In genomic region chr11:72244317-72245231, GRCh38 we compare ENCODE assay signal across 12 cellular contexts. TPM values are rescaled to one million over a fixed set of nuclear protein-coding genes. Genes with fewer than 3 reads are reported as not detected.
DNase-seq lines count a peak whose midpoint lies in the region; ATAC-seq, FAIRE-seq and TF ChIP-seq lines count a peak whose summit lies in the region.
"Had no signal": no experiment of that assay in that cellular context is flagged by ENCODE, and none has a peak within 500 bp of the region (broad histone marks: within the 10 kb centered on the region; RNA-seq: fewer than 3 reads in every experiment).

No MANE protein-coding gene starts in this region.

- peak overlapping the region; percentile 53 to 79 (median 70) for H3K4me3 Mint-ChIP-seq in nephron
- H3K4me3 Mint-ChIP-seq: stimulated activated naive CD8-positive, alpha-beta T cell treated with anti-CD3 and anti-CD28 coated beads, Interleukin-15, Interleukin-2, amounts not matched to agents 100 ng/mL and 50 ng/mL, for 24 hours had no signal

- intact Hi-C loops in posterior vena cava (cut with DNase I): no loop called here

- TF ChIP-seq RAD21 in A549 (conservative IDR thresholded peaks at IDR 0.05 in 1 of 2, IDR thresholded peaks at IDR 0.05 in 1 of 2): no peak

- no peaks in the 10 kb centered on the region for H3K36me3 ChIP-seq in MG63

- H3K9me3 Mint-ChIP-seq in nephron: peaks cover 4% of the 10 kb centered on the region
- H3K9me3 Mint-ChIP-seq: stimulated activated naive CD8-positive, alpha-beta T cell treated with anti-CD3 and anti-CD28 coated beads, Interleukin-15, Interleukin-2, amounts not matched to agents 100 ng/mL and 50 ng/mL, for 24 hours had no signal

- no peak for TF ChIP-seq POLR2A in A549 (IDR thresholded peaks at IDR 0.05; ENCODE audit: low read length)

- in situ Hi-C loops in GM13976 (cut with MboI; ENCODE audit: low sequenced_read_pairs, unreplicated experiment): no loop called here

- H3K4me1 Mint-ChIP-seq in nephron: peaks cover 10% of the 10 kb centered on the region

- ATAC-seq in A549: no peak

- no peak for DNase-seq in A549 (ENCODE audit: low read depth in 1 of 2, low spot score in 1 of 2)
- peak; percentile 33 for DNase-seq in GM13976 (ENCODE audit: low spot score)
- no peak for DNase-seq in coronary artery (ENCODE audit: low spot score)
- DNase-seq in MG63: no peak
- no peak for DNase-seq in Kasumi-1 (lab: John Stamatoyannopoulos, UW)
- no peak for DNase-seq in HuH-7.5 (ENCODE audit: low spot score)
- no peak for DNase-seq in posterior vena cava (ENCODE audit: low spot score)
- DNase-seq: mammary epithelial cell had no signal

- TF ChIP-seq EP300 in A549 (IDR thresholded peaks at IDR 0.05): no peak

- H3K27ac Mint-ChIP-seq in nephron: peak overlapping the region in 1 of 3 experiments; percentile 2
- H3K27ac Mint-ChIP-seq: stimulated activated naive CD8-positive, alpha-beta T cell treated with anti-CD3 and anti-CD28 coated beads, Interleukin-15, Interleukin-2, amounts not matched to agents 100 ng/mL and 50 ng/mL, for 24 hours had no signal

- no peaks in the 10 kb centered on the region for H3K4me1 ChIP-seq in A549

- WGBS in A549 (ENCODE audit: missing lambda C conversion rate): 62% methylated on average over 47 of the region's 49 CpGs

- H3K27me3 Mint-ChIP-seq in nephron (ENCODE audit: low read depth): peaks cover 40% of the 10 kb centered on the region

- POLR2A ChIA-PET in A549 (lab: Yijun Ruan, JAX): no interaction called here

- CTCF ChIA-PET in A549 (lab: Yijun Ruan, JAX): interaction anchor here (0.6 to 1.5 kb wide), 2 partner anchors 129 to 169 kb away, joined by 3 to 4 read pairs; no protein-coding TSS in a partner anchor

- H3K9me3 ChIP-seq in A549 (0 out of 3 replicates have a peak, but pooled peaks cover 3% of the 10 kb centered on the region), MG63 (no peaks in the 10 kb centered on the region)

- no peak for TF ChIP-seq CTCF in A549 (IDR thresholded peaks at IDR 0.05)
- no peak for TF ChIP-seq CTCF in GM13976 (IDR thresholded peaks at IDR 0.05; ENCODE audit: borderline replicate concordance, control extremely low read depth, extremely low read depth, insufficient read depth, missing control alignments)
- no peak for TF ChIP-seq CTCF in coronary artery (IDR thresholded peaks at IDR 0.05)
- no peak for TF ChIP-seq CTCF in nephron (IDR thresholded peaks at IDR 0.05; ENCODE audit: unreplicated experiment in 3 of 3)

- no peak overlapping the region for H3K27ac ChIP-seq in A549
- H3K27ac ChIP-seq in coronary artery: no peak overlapping the region

- H3K4me3 ChIP-seq in A549 (no peak overlapping the region), coronary artery (peak overlapping the region; percentile 54), MG63 (no peak overlapping the region)

- no peak for FAIRE-seq in A549 (lab: Jason Lieb, UNC)
- FAIRE-seq: GM12892 had no signal

- no peak overlapping the region for H3K4me2 ChIP-seq in A549

- no peaks in the 10 kb centered on the region for H3K36me3 Mint-ChIP-seq in nephron (ENCODE audit: low read depth)

- H3K27me3 ChIP-seq in MG63: no peaks in the 10 kb centered on the region; the same call in 1 of the 2 replicates

TF ChIP-seq in A549, 52 proteins besides CTCF, POLR2A, EP300 and RAD21:
- TF ChIP-seq RCOR1 (IDR thresholded peaks at IDR 0.05; ENCODE audit: low read depth, low read length): no peak
- peak; percentile 2; the same call in 1 of the 2 replicates for TF ChIP-seq ZC3H11A (IDR thresholded peaks at IDR 0.05)
- TF ChIP-seq JUN (IDR thresholded peaks at IDR 0.05): no peak
- no peak for TF ChIP-seq EHF (CRISPR knock-in tag; IDR thresholded peaks at IDR 0.05)
- no peak for TF ChIP-seq KDM5A (IDR thresholded peaks at IDR 0.05)
- TF ChIP-seq PHF8 (IDR thresholded peaks at IDR 0.05; ENCODE audit: borderline replicate concordance, low read depth): no peak
TF ChIP-seq in A549: peak in this region for 1.

RNA-seq across cellular contexts. Expression of gene PHOX2A, which starts 0.6 kb away (rescaled TPM):
- polyA plus RNA-seq in A549 (2011; rRNA removed) (not detected in 2 replicates), A549 (2017; fragmentation: RNase III; extraction: RNeasy Plus Mini Kit Qiagen cat#74134 plus additional on column Dnase treatment) (not detected in 3 replicates)
- polyA plus RNA-seq in A549 (2012; cell fraction: cytosol; rRNA removed): not detected in 2 replicates
- not detected in 2 replicates for polyA plus RNA-seq in A549 (2012; cell fraction: nucleus; rRNA removed)
- not detected in 2 replicates for polyA minus RNA-seq in A549 (2011; rRNA and poly(A)+ RNA removed)
- total RNA-seq in MG63 (2014; rRNA removed; shearing (Covaris generic); ENCODE audit: low replicate concordance): not detected in 2 replicates
- total RNA-seq in posterior vena cava: not detected
- total RNA-seq: mammary epithelial cell; T-helper 2 cell treated with Interferon-gamma antibody and Interleukin-4, amounts not matched to agents 100 ng/mL and 5 ng/mL, for 36 hours had no signal
- polyA plus RNA-seq: mammary epithelial cell had no signal

RNA-seq across cellular contexts. Expression of gene INPPL1, which starts 20.0 kb away (rescaled TPM):
- polyA plus RNA-seq in A549 (2011; rRNA removed) (67.4 and 84.8 TPM in 2 replicates), A549 (2017; fragmentation: RNase III; extraction: RNeasy Plus Mini Kit Qiagen cat#74134 plus additional on column Dnase treatment) (94.5 to 117 TPM (median 103 TPM) in 3 replicates)
- polyA plus RNA-seq in A549 (2012; cell fraction: cytosol; rRNA removed): 58.1 and 79.4 TPM in 2 replicates
- 441 and 536 TPM in 2 replicates for polyA plus RNA-seq in A549 (2012; cell fraction: nucleus; rRNA removed)
- polyA minus RNA-seq in A549 (2011; rRNA and poly(A)+ RNA removed): 129 and 131 TPM in 2 replicates
- 25.6 and 51.8 TPM in 2 replicates for total RNA-seq in MG63 (2014; rRNA removed; shearing (Covaris generic); ENCODE audit: low replicate concordance)
- 100 to 1,000 TPM; 108 to 110 TPM for total RNA-seq in posterior vena cava

RNA-seq across cellular contexts. Expression of gene FOLR2, which starts 28.0 kb away (rescaled TPM):
- polyA plus RNA-seq in A549 (2011; rRNA removed) (not detected in 2 replicates), A549 (2017; fragmentation: RNase III; extraction: RNeasy Plus Mini Kit Qiagen cat#74134 plus additional on column Dnase treatment) (not detected in 3 replicates)
- not detected in 2 replicates for polyA plus RNA-seq in A549 (2012; cell fraction: cytosol; rRNA removed)
- 0.28 TPM in 1 of 2 replicates, not detected in the other for polyA plus RNA-seq in A549 (2012; cell fraction: nucleus; rRNA removed)
- not detected in 2 replicates for polyA minus RNA-seq in A549 (2011; rRNA and poly(A)+ RNA removed)
- not detected in 2 replicates for total RNA-seq in MG63 (2014; rRNA removed; shearing (Covaris generic); ENCODE audit: low replicate concordance)
- 10 to 100 TPM; 16.2 to 66.4 TPM for total RNA-seq in posterior vena cava
- total RNA-seq: mammary epithelial cell; T-helper 2 cell treated with Interferon-gamma antibody and Interleukin-4, amounts not matched to agents 100 ng/mL and 5 ng/mL, for 36 hours had no signal
- polyA plus RNA-seq: mammary epithelial cell had no signal

RNA-seq across cellular contexts. Expression of gene FOLR1, which starts 52.6 kb away (rescaled TPM):
- 0.22 and 0.25 TPM in 2 replicates for polyA plus RNA-seq in A549 (2011; rRNA removed)
- 0.08 and 0.13 TPM in 2 replicates for polyA plus RNA-seq in A549 (2012; cell fraction: cytosol; rRNA removed)
- 0.19 and 0.42 TPM in 2 replicates for polyA plus RNA-seq in A549 (2012; cell fraction: nucleus; rRNA removed)
- polyA plus RNA-seq in A549 (2017; fragmentation: RNase III; extraction: RNeasy Plus Mini Kit Qiagen cat#74134 plus additional on column Dnase treatment): 0.08 to 0.12 TPM (median 0.09 TPM) in 3 replicates
- not detected in 2 replicates for polyA minus RNA-seq in A549 (2011; rRNA and poly(A)+ RNA removed)
- 0.23 and 3.0 TPM in 2 replicates for total RNA-seq in MG63 (2014; rRNA removed; shearing (Covaris generic); ENCODE audit: low replicate concordance)
- not detected for total RNA-seq in posterior vena cava
- total RNA-seq: T-helper 2 cell treated with Interferon-gamma antibody and Interleukin-4, amounts not matched to agents 100 ng/mL and 5 ng/mL, for 36 hours had no signal

Comparison
In these comparisons a context has a peak if more than half of its experiments do, and no peak if none do; other contexts are left out.
1. RNA of gene FOLR2, which starts 28.0 kb away (total RNA-seq): 16.2 to 66.4 TPM in posterior vena cava; not detected in MG63; every median in the first group is over 10 times any median in the second.